Comparison of ENCODE assay signal across 44 cellular contexts in genomic region chr12:55614764-55615163, GRCh38. TPM values are rescaled to one million over a fixed set of nuclear protein-coding genes. Genes with fewer than 3 reads are reported as not detected.
"Had no signal": no experiment of that assay in that cellular context is flagged by ENCODE, and none has a peak within 500 bp of the region (broad histone marks: within the 10 kb centered on the region; RNA-seq: fewer than 3 reads in every experiment).

No MANE protein-coding gene starts in this region.

- H3K4me3 ChIP-seq: adrenal gland, ascending aorta, body of pancreas, breast epithelium, cardiac muscle cell had no signal

- ATAC-seq: activated naive CD4-positive, alpha-beta T cell treated with anti-CD3 and anti-CD28 coated beads, Interleukin-2, amount 50 U/mL, for 72 hours; activated naive CD8-positive, alpha-beta T cell treated with anti-CD3 and anti-CD28 coated beads, Interleukin-2, amount 50 U/mL, for 24 hours; activated T-cell treated with anti-CD3 and anti-CD28 coated beads, Interleukin-2, amount 50 U/mL, for 4 hours; activated T-cell treated with anti-CD3 and anti-CD28 coated beads, Interleukin-2, amount 50 U/mL, for 72 hours; activated T-helper 17 cell treated with anti-CD3 and anti-CD28 coated beads, Interleukin-2, amount 50 U/mL, for 72 hours; body of pancreas had no signal

- FAIRE-seq: astrocyte, bronchial epithelial cell had no signal

- H3K36me3 Mint-ChIP-seq: activated naive CD4-positive, alpha-beta T cell treated with anti-CD3 and anti-CD28 coated beads, Interleukin-2, amount 10 ng/mL, durations not matched to agents 7 days and 5 days; activated naive CD8-positive, alpha-beta T cell treated with anti-CD3 and anti-CD28 coated beads, Interleukin-2, amount 10 ng/mL, durations not matched to agents 7 days and 5 days; brain had no signal

- H3K9me3 Mint-ChIP-seq: activated naive CD4-positive, alpha-beta T cell treated with anti-CD3 and anti-CD28 coated beads, Interleukin-2, amount 10 ng/mL, durations not matched to agents 7 days and 5 days had no signal

- H3K4me1 Mint-ChIP-seq: activated naive CD4-positive, alpha-beta T cell treated with anti-CD3 and anti-CD28 coated beads, Interleukin-2, amount 10 ng/mL, durations not matched to agents 7 days and 5 days; activated T-helper 17 cell treated with anti-CD3 and anti-CD28 coated beads, Interleukin-2, amount 50 U/mL, for 72 hours; brain; central memory CD8-positive, alpha-beta T cell had no signal

- H3K27me3 ChIP-seq: adrenal gland, ascending aorta, body of pancreas, brain microvascular endothelial cell, breast epithelium, cardiac muscle cell had no signal

- H3K27ac Mint-ChIP-seq: activated naive CD4-positive, alpha-beta T cell treated with anti-CD3 and anti-CD28 coated beads for 36 hours; activated naive CD4-positive, alpha-beta T cell treated with anti-CD3 and anti-CD28 coated beads, Interleukin-2, amount 10 ng/mL, durations not matched to agents 7 days and 5 days; activated naive CD4-positive, alpha-beta T cell treated with anti-CD3 and anti-CD28 coated beads, Interleukin-2, amount 50 U/mL, for 24 hours; activated naive CD4-positive, alpha-beta T cell treated with anti-CD3 and anti-CD28 coated beads, Interleukin-2, amount 50 U/mL, for 72 hours; activated naive CD8-positive, alpha-beta T cell; activated naive CD8-positive, alpha-beta T cell treated with anti-CD3 and anti-CD28 coated beads for 36 hours; activated naive CD8-positive, alpha-beta T cell treated with anti-CD3 and anti-CD28 coated beads, Interleukin-2, amount 10 ng/mL, durations not matched to agents 7 days and 5 days; activated naive CD8-positive, alpha-beta T cell treated with anti-CD3 and anti-CD28 coated beads, Interleukin-2, amount 50 U/mL, for 24 hours; activated T-cell treated with anti-CD3 and anti-CD28 coated beads, Interleukin-2, amount 50 U/mL, for 24 hours; activated T-cell treated with anti-CD3 and anti-CD28 coated beads, Interleukin-2, amount 50 U/mL, for 72 hours; activated T-helper 1 cell treated with anti-CD3 and anti-CD28 coated beads, Interleukin-12 subunit alpha, Interleukin-12 subunit beta, Interleukin-2, Interleukin-4 antibody, amounts not matched to agents 30 ng/mL and 10 ng/mL and 1 ng/mL, durations not matched to agents 14 hours and 24 hours and 36 hours; activated T-helper 17 cell treated with anti-CD3 and anti-CD28 coated beads, Interleukin-2, amount 50 U/mL, for 72 hours; activated T-helper 2 cell treated with anti-CD3 and anti-CD28 coated beads, Interferon-gamma antibody, Interleukin-2, Interleukin-4, amounts not matched to agents 10 μg/mL and 5 μg/mL and 100 μg/mL, durations not matched to agents 14 hours and 24 hours and 36 hours; brain had no signal

- H3K4me3 Mint-ChIP-seq: activated naive CD4-positive, alpha-beta T cell treated with anti-CD3 and anti-CD28 coated beads for 36 hours; activated naive CD4-positive, alpha-beta T cell treated with anti-CD3 and anti-CD28 coated beads, Interleukin-2, amount 10 ng/mL, durations not matched to agents 7 days and 5 days; activated naive CD4-positive, alpha-beta T cell treated with anti-CD3 and anti-CD28 coated beads, Interleukin-2, amount 50 U/mL, for 24 hours; activated naive CD8-positive, alpha-beta T cell; activated naive CD8-positive, alpha-beta T cell treated with anti-CD3 and anti-CD28 coated beads for 36 hours; activated naive CD8-positive, alpha-beta T cell treated with anti-CD3 and anti-CD28 coated beads, Interleukin-2, amount 10 ng/mL, durations not matched to agents 7 days and 5 days; activated naive CD8-positive, alpha-beta T cell treated with anti-CD3 and anti-CD28 coated beads, Interleukin-2, amount 50 U/mL, for 24 hours; activated T-cell treated with anti-CD3 and anti-CD28 coated beads, Interleukin-2, amount 50 U/mL, for 24 hours; activated T-cell treated with anti-CD3 and anti-CD28 coated beads, Interleukin-2, amount 50 U/mL, for 4 hours; activated T-cell treated with anti-CD3 and anti-CD28 coated beads, Interleukin-2, amount 50 U/mL, for 72 hours; activated T-helper 1 cell treated with anti-CD3 and anti-CD28 coated beads, Interleukin-12 subunit alpha, Interleukin-12 subunit beta, Interleukin-2, Interleukin-4 antibody, amounts not matched to agents 30 ng/mL and 10 ng/mL and 1 ng/mL, durations not matched to agents 14 hours and 24 hours and 36 hours; activated T-helper 17 cell treated with anti-CD3 and anti-CD28 coated beads, Interleukin-2, amount 50 U/mL, for 72 hours; brain; central memory CD8-positive, alpha-beta T cell had no signal

- H3K36me3 ChIP-seq: adrenal gland, ascending aorta, brain microvascular endothelial cell, breast epithelium, cardiac muscle cell had no signal

- H3K4me1 ChIP-seq: adrenal gland, ascending aorta, breast epithelium had no signal

- H3K27ac ChIP-seq: adrenal gland, ascending aorta, body of pancreas, brain microvascular endothelial cell, breast epithelium, cardiac muscle cell had no signal

- DNase-seq: activated effector memory CD4-positive, alpha-beta T cell treated with anti-CD3 and anti-CD28 coated beads, Interleukin-2, amount 50 U/mL, for 16 hours; activated effector memory CD4-positive, alpha-beta T cell treated with Interleukin-2 at 50 U/mL for 16 hours; activated gamma-delta T cell; activated gamma-delta T cell treated with Interleukin-2 at 50 U/mL for 16 hours; activated naive CD4-positive, alpha-beta T cell; activated naive CD4-positive, alpha-beta T cell treated with anti-CD3 and anti-CD28 coated beads for 36 hours; activated naive CD4-positive, alpha-beta T cell treated with anti-CD3 and anti-CD28 coated beads, Interleukin-2, amount 10 ng/mL, durations not matched to agents 7 days and 5 days; activated naive CD4-positive, alpha-beta T cell treated with anti-CD3 and anti-CD28 coated beads, Interleukin-2, amount 50 U/mL, for 16 hours; activated naive CD4-positive, alpha-beta T cell treated with Interleukin-2 at 50 U/mL for 16 hours; activated naive CD8-positive, alpha-beta T cell treated with anti-CD3 and anti-CD28 coated beads for 36 hours; activated naive CD8-positive, alpha-beta T cell treated with anti-CD3 and anti-CD28 coated beads, Interleukin-2, amount 10 ng/mL, durations not matched to agents 7 days and 5 days; activated naive CD8-positive, alpha-beta T cell treated with anti-CD3 and anti-CD28 coated beads, Interleukin-2, amount 50 U/mL, for 24 hours; activated T-cell treated with anti-CD3 and anti-CD28 coated beads, Interleukin-2, amount 50 U/mL, for 1 hour; activated T-cell treated with anti-CD3 and anti-CD28 coated beads, Interleukin-2, amount 50 U/mL, for 24 hours; activated T-cell treated with anti-CD3 and anti-CD28 coated beads, Interleukin-2, amount 50 U/mL, for 4 hours; activated T-cell treated with anti-CD3 and anti-CD28 coated beads, Interleukin-2, amount 50 U/mL, for 48 hours; activated T-cell treated with anti-CD3 and anti-CD28 coated beads, Interleukin-2, amount 50 U/mL, for 72 hours; adrenal gland; amniotic stem cell; amygdala; anterior cingulate cortex; aorta; body of pancreas; brain microvascular endothelial cell; caudate nucleus; central memory CD4-positive, alpha-beta T cell; cerebellar nuclear complex had no signal

RNA-seq across cellular contexts. Expression of gene OR10P1, which starts 21.9 kb away (rescaled TPM):
- total RNA-seq: activated naive CD4-positive, alpha-beta T cell treated with anti-CD3 and anti-CD28 coated beads for 36 hours; activated naive CD4-positive, alpha-beta T cell treated with anti-CD3 and anti-CD28 coated beads, Interleukin-2, amount 50 U/mL, for 72 hours; activated naive CD8-positive, alpha-beta T cell treated with anti-CD3 and anti-CD28 coated beads for 36 hours; activated naive CD8-positive, alpha-beta T cell treated with anti-CD3 and anti-CD28 coated beads, Interleukin-2, amount 10 ng/mL, durations not matched to agents 7 days and 5 days; activated T-cell treated with anti-CD3 and anti-CD28 coated beads, Interleukin-2, amount 50 U/mL, for 4 hours; activated T-cell treated with anti-CD3 and anti-CD28 coated beads, Interleukin-2, amount 50 U/mL, for 72 hours; activated T-helper 1 cell treated with anti-CD3 and anti-CD28 coated beads, Interleukin-12 subunit alpha, Interleukin-12 subunit beta, Interleukin-2, Interleukin-4 antibody, amounts not matched to agents 30 ng/mL and 10 ng/mL and 1 ng/mL, durations not matched to agents 14 hours and 24 hours and 36 hours; activated T-helper 17 cell treated with anti-CD3 and anti-CD28 coated beads, Interleukin-2, amount 50 U/mL, for 72 hours; activated T-helper 2 cell treated with anti-CD3 and anti-CD28 coated beads, Interferon-gamma antibody, Interleukin-2, Interleukin-4, amounts not matched to agents 10 μg/mL and 5 μg/mL and 100 μg/mL, durations not matched to agents 14 hours and 24 hours and 36 hours; adrenal gland; aorta; ascending aorta; astrocyte; body of pancreas; breast epithelium; bronchial epithelial cell; cardiac muscle cell; cardiac septum; cerebellum; chondrocyte had no signal
- polyA plus RNA-seq: adipose tissue, adrenal gland, aorta, cardiac muscle cell had no signal

RNA-seq across cellular contexts. Expression of gene OR2AP1, which starts 42.5 kb away (rescaled TPM):
- total RNA-seq: activated naive CD4-positive, alpha-beta T cell treated with anti-CD3 and anti-CD28 coated beads for 36 hours; activated naive CD4-positive, alpha-beta T cell treated with anti-CD3 and anti-CD28 coated beads, Interleukin-2, amount 50 U/mL, for 72 hours; activated naive CD8-positive, alpha-beta T cell treated with anti-CD3 and anti-CD28 coated beads for 36 hours; activated naive CD8-positive, alpha-beta T cell treated with anti-CD3 and anti-CD28 coated beads, Interleukin-2, amount 10 ng/mL, durations not matched to agents 7 days and 5 days; activated T-cell treated with anti-CD3 and anti-CD28 coated beads, Interleukin-2, amount 50 U/mL, for 72 hours; activated T-helper 1 cell treated with anti-CD3 and anti-CD28 coated beads, Interleukin-12 subunit alpha, Interleukin-12 subunit beta, Interleukin-2, Interleukin-4 antibody, amounts not matched to agents 30 ng/mL and 10 ng/mL and 1 ng/mL, durations not matched to agents 14 hours and 24 hours and 36 hours; adrenal gland; aorta; ascending aorta; astrocyte; body of pancreas; breast epithelium; bronchial epithelial cell; cardiac muscle cell; cardiac septum; cerebellum; chondrocyte had no signal
- polyA plus RNA-seq: adipose tissue, adrenal gland, aorta, cardiac muscle cell had no signal
